In genomic region chr6:7894272-7895124, GRCh38 we compare ENCODE assay signal across 23 cellular contexts.
"Had no signal": no experiment of that assay in that cellular context is flagged by ENCODE, and none has a peak within 500 bp of the region (broad histone marks: within the 10 kb centered on the region; RNA-seq: fewer than 3 reads in every experiment).

No MANE protein-coding gene starts in this region.

- H2AFZ ChIP-seq: parathyroid adenoma had no signal

- H3K27ac Mint-ChIP-seq: activated naive CD4-positive, alpha-beta T cell treated with anti-CD3 and anti-CD28 coated beads, Interleukin-2, amount 50 U/mL, for 24 hours; dendritic cell treated with granulocyte-macrophage colony-stimulating factor and Interleukin-4, amounts not matched to agents 40 ng/mL and 50 ng/mL, for 4 days; nephron; stimulated activated effector memory CD8-positive, alpha-beta T cell treated with anti-CD3 and anti-CD28 coated beads, Interleukin-12 subunit alpha, Interleukin-12 subunit beta, amount 100 ng/mL, for 72 hours; stimulated activated naive CD8-positive, alpha-beta T cell treated with anti-CD3 and anti-CD28 coated beads, Interleukin-15, amount 100 ng/mL, for 72 hours; T-helper 1 cell treated with Interleukin-12 subunit alpha and Interleukin-12 subunit beta and Interleukin-4 antibody, amounts not matched to agents 30 μg/mL and 1 μg/mL, for 36 hours had no signal

- H3K4me1 Mint-ChIP-seq: activated naive CD4-positive, alpha-beta T cell treated with anti-CD3 and anti-CD28 coated beads, Interleukin-2, amount 50 U/mL, for 24 hours; nephron; stimulated activated effector memory CD8-positive, alpha-beta T cell treated with anti-CD3 and anti-CD28 coated beads, Interleukin-12 subunit alpha, Interleukin-12 subunit beta, amount 100 ng/mL, for 72 hours; stimulated activated naive CD8-positive, alpha-beta T cell treated with anti-CD3 and anti-CD28 coated beads, Interleukin-15, amount 100 ng/mL, for 72 hours had no signal

- ATAC-seq: body of pancreas; gastrocnemius medialis; right cardiac atrium; stimulated activated effector memory CD8-positive, alpha-beta T cell treated with anti-CD3 and anti-CD28 coated beads, Interleukin-12 subunit alpha, Interleukin-12 subunit beta, amount 100 ng/mL, for 72 hours; stimulated activated naive CD8-positive, alpha-beta T cell treated with anti-CD3 and anti-CD28 coated beads, Interleukin-15, amount 100 ng/mL, for 72 hours had no signal

- H3K27me3 Mint-ChIP-seq: activated naive CD4-positive, alpha-beta T cell treated with anti-CD3 and anti-CD28 coated beads, Interleukin-2, amount 50 U/mL, for 24 hours; dendritic cell treated with granulocyte-macrophage colony-stimulating factor and Interleukin-4, amounts not matched to agents 40 ng/mL and 50 ng/mL, for 4 days; stimulated activated naive CD8-positive, alpha-beta T cell treated with anti-CD3 and anti-CD28 coated beads, Interleukin-15, amount 100 ng/mL, for 72 hours had no signal

- H3K27ac ChIP-seq: body of pancreas, cardiac muscle cell, esophagus muscularis mucosa, parathyroid adenoma, skin epidermis, tibial artery had no signal

- H3K4me3 ChIP-seq: body of pancreas, cardiac muscle cell, esophagus muscularis mucosa, gastrocnemius medialis, skin epidermis, tibial artery had no signal

- H3K4me1 ChIP-seq: tibial artery had no signal

- H3K27me3 ChIP-seq: body of pancreas, cardiac muscle cell, esophagus muscularis mucosa, gastrocnemius medialis, tibial artery had no signal

- H3K9ac ChIP-seq: parathyroid adenoma had no signal

- H3K9me3 ChIP-seq: body of pancreas, esophagus muscularis mucosa, gastrocnemius medialis, tibial artery had no signal

- H3K4me3 Mint-ChIP-seq: activated naive CD4-positive, alpha-beta T cell treated with anti-CD3 and anti-CD28 coated beads, Interleukin-2, amount 50 U/mL, for 24 hours; dendritic cell treated with granulocyte-macrophage colony-stimulating factor and Interleukin-4, amounts not matched to agents 40 ng/mL and 50 ng/mL, for 4 days; nephron; stimulated activated effector memory CD8-positive, alpha-beta T cell treated with anti-CD3 and anti-CD28 coated beads, Interleukin-12 subunit alpha, Interleukin-12 subunit beta, amount 100 ng/mL, for 72 hours; stimulated activated naive CD8-positive, alpha-beta T cell treated with anti-CD3 and anti-CD28 coated beads, Interleukin-15, amount 100 ng/mL, for 72 hours; T-helper 1 cell treated with Interleukin-12 subunit alpha and Interleukin-12 subunit beta and Interleukin-4 antibody, amounts not matched to agents 30 μg/mL and 1 μg/mL, for 36 hours had no signal

- DNase-seq: activated CD4-positive, alpha-beta T cell treated with anti-CD3 and anti-CD28 coated beads for 1 hour; activated CD4-positive, alpha-beta T cell treated with anti-CD3 and anti-CD28 coated beads, Interleukin-2, amount 50 U/mL, for 1 hour; activated gamma-delta T cell treated with Interleukin-2 at 50 U/mL for 16 hours; activated T-cell treated with anti-CD3 and anti-CD28 coated beads, Interleukin-2, amount 50 U/mL, for 1 hour; anterior cingulate cortex; body of pancreas; effector memory CD4-positive, alpha-beta T cell; gastrocnemius medialis; hypothalamus; midbrain; right cardiac atrium; stimulated activated CD4-positive, alpha-beta T cell treated with anti-CD3 and anti-CD28 coated beads, Interleukin-2, amount 100 ng/mL, for 24 hours; stimulated activated naive CD8-positive, alpha-beta T cell treated with anti-CD3 and anti-CD28 coated beads, Interleukin-15, amount 100 ng/mL, for 72 hours; tibial artery had no signal

- H3K9me3 Mint-ChIP-seq: activated naive CD4-positive, alpha-beta T cell treated with anti-CD3 and anti-CD28 coated beads, Interleukin-2, amount 50 U/mL, for 24 hours; dendritic cell treated with granulocyte-macrophage colony-stimulating factor and Interleukin-4, amounts not matched to agents 40 ng/mL and 50 ng/mL, for 4 days; nephron; stimulated activated effector memory CD8-positive, alpha-beta T cell treated with anti-CD3 and anti-CD28 coated beads, Interleukin-12 subunit alpha, Interleukin-12 subunit beta, amount 100 ng/mL, for 72 hours; stimulated activated naive CD8-positive, alpha-beta T cell treated with anti-CD3 and anti-CD28 coated beads, Interleukin-15, amount 100 ng/mL, for 72 hours; T-helper 1 cell treated with Interleukin-12 subunit alpha and Interleukin-12 subunit beta and Interleukin-4 antibody, amounts not matched to agents 30 μg/mL and 1 μg/mL, for 36 hours had no signal
